Comparison of ENCODE assay signal across 8 cellular contexts in the genomic region with DNA sequence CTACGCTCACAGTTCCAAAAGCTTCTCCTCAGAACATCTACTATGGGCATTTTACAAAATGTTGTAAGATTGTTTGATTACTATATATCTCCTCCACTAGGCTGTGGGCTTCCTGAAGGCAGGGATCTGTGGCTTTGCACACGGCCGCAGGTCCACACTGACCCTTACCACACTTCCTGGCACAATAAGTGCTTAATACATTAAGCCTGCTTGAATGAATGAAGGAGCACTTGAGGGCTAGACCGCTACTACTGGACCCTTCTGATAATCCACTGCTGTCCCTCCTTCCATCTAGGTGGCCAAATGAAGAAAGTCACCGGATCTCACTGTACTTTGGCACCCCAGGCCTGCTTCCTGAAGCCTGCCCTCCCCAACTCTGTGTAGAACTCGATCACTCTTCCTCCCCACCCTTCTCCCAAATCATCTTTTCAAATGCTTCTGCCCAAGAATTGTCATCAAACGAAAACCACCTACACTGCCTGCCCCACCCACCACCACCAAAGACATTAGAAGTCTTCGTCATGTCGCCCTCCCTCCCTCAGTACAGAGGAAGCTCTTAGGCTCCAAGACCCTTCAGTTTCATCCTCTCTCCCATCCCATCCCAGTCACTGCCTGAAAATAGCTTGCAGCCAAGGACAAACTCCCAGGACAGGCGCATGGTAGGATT. TPM values are rescaled to one million over a fixed set of nuclear protein-coding genes. Genes with fewer than 3 reads are reported as not detected.
DNase-seq lines count a peak whose midpoint lies in the region; ATAC-seq, FAIRE-seq and TF ChIP-seq lines count a peak whose summit lies in the region.
"Had no signal": no experiment of that assay in that cellular context is flagged by ENCODE, and none has a peak within 500 bp of the region (broad histone marks: within the 10 kb centered on the region; RNA-seq: fewer than 3 reads in every experiment).

No MANE protein-coding gene starts in this region.

- intact Hi-C loops in stomach (cut with DNase I; ENCODE audit: low total_unique reads), result loop anchor here (5.0 kb wide), 1 partner anchor 55 kb away; no protein-coding TSS in a partner anchor

- H3K4me1 ChIP-seq in iPS-18a (ENCODE audit: control insufficient read depth, low read depth, low read length) (peaks cover 30% of the 10 kb centered on the region), stomach (peaks cover 13 to 46% (median 32%) of the 10 kb centered on the region in 4 donors)

- peak; percentile 2 for ATAC-seq in HG03064 (IDR thresholded peaks at IDR 0.05; ENCODE audit: low read depth, unreplicated experiment)

- H3K27ac ChIP-seq in iPS-18a (ENCODE audit: low read length), result no peak overlapping the region
- H3K27ac ChIP-seq in stomach, result peak overlapping the region in 4 of 5 donors; percentile 16 to 88 (median 73)

- no peak for TF ChIP-seq EP300 in stomach (IDR thresholded peaks at IDR 0.05)

- H3K27me3 ChIP-seq in iPS-18a (ENCODE audit: control insufficient read depth, insufficient read depth, low read length) (no peaks in the 10 kb centered on the region), stomach (no peaks in the 10 kb centered on the region)

- TF ChIP-seq CTCF in stomach (IDR thresholded peaks at IDR 0.05), result peak in 2 of 7 experiments; percentile 4 to 18

- H3K36me3 ChIP-seq in iPS-18a (ENCODE audit: control insufficient read depth, low read depth, low read length) (peaks cover 30% of the 10 kb centered on the region), stomach (peaks cover 25 to 29% (median 28%) of the 10 kb centered on the region in 4 donors)

- DNase-seq in activated T-cell treated with anti-CD3 and anti-CD28 coated beads, Interleukin-2, amount 50 U/mL, for 1 hour, result peak; percentile 32
- DNase-seq in stomach (no peak), HTR-8/SVneo (ENCODE audit: insufficient read length, low spot score) (no peak), anterior cingulate cortex (lab: John Stamatoyannopoulos, UW) (no peak), pons (ENCODE audit: low spot score) (no peak)

- WGBS in stomach, 5 donors, result 49 to 56% (median 52%) methylated on average over 10 of the region's 10 CpGs

- H3K4me3 ChIP-seq in iPS-18a (ENCODE audit: low read length), result peak overlapping the region; percentile 31
- H3K4me3 ChIP-seq in stomach, result peak overlapping the region; percentile 92 to 98 (median 97)

- TF ChIP-seq POLR2A in stomach (IDR thresholded peaks at IDR 0.05), result no peak

- no peaks in the 10 kb centered on the region for H3K9me3 ChIP-seq in iPS-18a (ENCODE audit: control insufficient read depth, low read depth, low read length)
- no peaks in the 10 kb centered on the region for H3K9me3 ChIP-seq in stomach

- FAIRE-seq in HTR-8/SVneo (lab: Jason Lieb, UNC), result no peak

- H3K9ac ChIP-seq in iPS-18a (ENCODE audit: low read length), result no peak overlapping the region

RNA-seq across cellular contexts. Expression of gene ZBTB39, which starts 0.6 kb away (rescaled TPM):
- total RNA-seq in stomach, result 1 to 10 TPM; 3.3 to 7.6 (median 4.9) TPM
- 1 to 10 TPM; 1.2 to 1.7 (median 1.4) TPM for polyA plus RNA-seq in stomach

RNA-seq across cellular contexts. Expression of gene TAC3, which starts 9.4 kb away (rescaled TPM):
- 10 to 100 TPM in 1 of 5 donors, 1 to 10 TPM in 2, not detected in 2; 2.0 to 19.8 (median 7.6) TPM for total RNA-seq in stomach
- polyA plus RNA-seq in stomach, result under 1 TPM in 2 of 3 donors, not detected in 1; 0.62 to 0.75 TPM
- total RNA-seq: pulmonary artery endothelial cell had no signal

RNA-seq across cellular contexts. Expression of gene MYO1A, which starts 43.0 kb away (rescaled TPM):
- 10 to 100 TPM in 4 of 5 donors, 1 to 10 TPM in 1; 2.7 to 97.3 (median 19.3) TPM for total RNA-seq in stomach
- polyA plus RNA-seq in stomach, result 10 to 100 TPM in 1 of 3 donors, 1 to 10 TPM in 1, under 1 TPM in 1; 0.70 to 16.2 (median 1.2) TPM

RNA-seq across cellular contexts. Expression of gene RDH16, which starts 49.5 kb away (rescaled TPM):
- total RNA-seq in stomach, result 1 to 10 TPM in 1 of 5 donors, under 1 TPM in 1, not detected in 3; 0.37 to 1.0 TPM
- under 1 TPM in 1 of 3 donors, not detected in 2; 0.68 TPM for polyA plus RNA-seq in stomach
